14 cellular contexts compared by ENCODE assay signal in the genomic region with DNA sequence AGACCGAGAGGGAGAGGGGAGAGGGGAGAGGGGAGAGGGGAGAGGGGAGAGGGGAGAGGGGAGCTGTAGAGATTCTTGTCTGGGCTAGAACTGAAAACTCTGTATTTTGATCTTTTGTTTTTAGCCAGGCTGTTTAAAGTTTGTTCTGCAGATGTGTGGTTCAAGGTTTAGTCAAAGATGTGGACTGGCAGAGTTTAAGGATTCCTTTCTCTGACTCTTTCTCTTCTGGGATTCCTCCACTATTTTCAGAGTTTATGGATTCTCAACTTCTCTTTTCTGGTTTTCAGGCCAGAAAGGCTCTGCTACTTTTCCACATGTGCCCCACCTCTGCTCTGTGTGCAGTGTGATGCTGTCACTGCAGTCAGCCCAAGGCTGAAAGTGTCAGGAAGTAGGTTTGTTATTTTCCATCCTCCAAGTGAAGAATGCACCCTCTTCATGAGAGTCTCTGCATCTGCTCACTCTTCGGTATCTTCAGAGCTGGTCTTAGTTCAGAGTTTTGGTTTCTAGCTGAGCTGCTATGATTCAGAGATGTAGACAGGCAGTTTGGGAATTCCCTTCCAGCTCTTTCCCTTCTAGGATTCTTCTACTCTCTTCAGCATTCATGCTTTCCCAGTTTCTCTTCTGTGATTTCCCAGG.
DNase-seq lines count a peak whose midpoint lies in the region; ATAC-seq, FAIRE-seq and TF ChIP-seq lines count a peak whose summit lies in the region.
"Had no signal": no experiment of that assay in that cellular context is flagged by ENCODE, and none has a peak within 500 bp of the region (broad histone marks: within the 10 kb centered on the region; RNA-seq: fewer than 3 reads in every experiment).

No MANE protein-coding gene starts in this region.

- TF ChIP-seq EP300 in HepG2 (IDR thresholded peaks at IDR 0.05; ENCODE audit: low read depth in 2 of 2, low read length in 2 of 2) (no peak), HepG2 (CRISPR knock-in tag; IDR thresholded peaks at IDR 0.05; ENCODE audit: borderline replicate concordance) (no peak)

- in situ Hi-C loops in HepG2 (cut with HindIII; ENCODE audit: extremely low pct_ligation_motif_present, low pct_unique_long_range_greater_than_20kb), result no loop called here

- WGBS in HepG2 (ENCODE audit: low lambda C conversion rate), result 97% methylated on average over 2 of the region's 2 CpGs
- 75% methylated on average over 1 of the region's 2 CpGs for WGBS in right lobe of liver (ENCODE audit: insufficient coverage, low coverage, low lambda C conversion rate, missing lambda C conversion rate)

- H4K20me1 ChIP-seq in HepG2 (ENCODE audit: insufficient read depth, low read length), result no peaks in the 10 kb centered on the region

- no peak; the same call in 2 of the 3 replicates for ATAC-seq in HepG2
- no peak for ATAC-seq in right lobe of liver
- peak; percentile 63 for ATAC-seq in HG03097 (IDR thresholded peaks at IDR 0.05; ENCODE audit: low FRiP score, unreplicated experiment)
- ATAC-seq in HG02981 (IDR thresholded peaks at IDR 0.05; ENCODE audit: unreplicated experiment), result no peak
- ATAC-seq in GM21717 (IDR thresholded peaks at IDR 0.05; ENCODE audit: unreplicated experiment), result no peak
- ATAC-seq in mucosa of descending colon, result no peak
- ATAC-seq: upper lobe of right lung had no signal

- peaks cover 19% of the 10 kb centered on the region for H3K36me3 Mint-ChIP-seq in endothelial cell (ENCODE audit: low read depth, unreplicated experiment)

- no peak for TF ChIP-seq CTCF in HepG2 (CRISPR knock-in tag; IDR thresholded peaks at IDR 0.05)
- TF ChIP-seq CTCF in right lobe of liver (IDR thresholded peaks at IDR 0.05), result no peak
- no peak for TF ChIP-seq CTCF in endothelial cell (IDR thresholded peaks at IDR 0.05; ENCODE audit: unreplicated experiment)
- no peak for TF ChIP-seq CTCF in Peyer's patch (IDR thresholded peaks at IDR 0.05)
- TF ChIP-seq CTCF in mucosa of descending colon (IDR thresholded peaks at IDR 0.05), result no peak

- H3K4me2 ChIP-seq in HepG2 (ENCODE audit: low read depth, low read length), result no peak overlapping the region

- no peak for DNase-seq in HepG2 (ENCODE audit: low spot score)
- DNase-seq in right lobe of liver, result no peak
- DNase-seq in endothelial cell (ENCODE audit: low spot score), result no peak
- no peak for DNase-seq in Peyer's patch
- DNase-seq in mucosa of descending colon, result no peak
- DNase-seq: anterior cingulate cortex; foreskin melanocyte; stimulated activated CD4-positive, alpha-beta T cell treated with anti-CD3 and anti-CD28 coated beads, Interleukin-15, amount 100 ng/mL, for 24 hours; upper lobe of right lung had no signal

- peaks cover 5% of the 10 kb centered on the region; the same call in 1 of the 2 replicates for H3K4me1 ChIP-seq in HepG2 (ENCODE audit: insufficient read depth, low read length)
- no peaks in the 10 kb centered on the region for H3K4me1 ChIP-seq in right lobe of liver
- no peaks in the 10 kb centered on the region for H3K4me1 ChIP-seq in Peyer's patch
- H3K4me1 ChIP-seq in mucosa of descending colon (ENCODE audit: low read depth), result no peaks in the 10 kb centered on the region
- H3K4me1 ChIP-seq: upper lobe of right lung had no signal

- no peak overlapping the region for H2AFZ ChIP-seq in HepG2 (ENCODE audit: low read length)

- H3K4me1 Mint-ChIP-seq in endothelial cell (ENCODE audit: unreplicated experiment), result no peaks in the 10 kb centered on the region

- FAIRE-seq in HepG2 (lab: Jason Lieb, UNC), result no peak

- TF ChIP-seq RAD21 in HepG2 (CRISPR knock-in tag; IDR thresholded peaks at IDR 0.05), result no peak

- H3K27me3 Mint-ChIP-seq in endothelial cell (ENCODE audit: unreplicated experiment), result no peaks in the 10 kb centered on the region

- H3K9ac ChIP-seq in HepG2 (ENCODE audit: insufficient read depth, low read depth, low read length), result no peak overlapping the region

- no peaks in the 10 kb centered on the region for H3K9me3 ChIP-seq in HepG2 (ENCODE audit: low read length)
- no peaks in the 10 kb centered on the region for H3K9me3 ChIP-seq in right lobe of liver
- no peaks in the 10 kb centered on the region for H3K9me3 ChIP-seq in Peyer's patch
- H3K9me3 ChIP-seq in mucosa of descending colon, result no peaks in the 10 kb centered on the region
- H3K9me3 ChIP-seq: upper lobe of right lung had no signal

- H3K27me3 ChIP-seq in HepG2 (ENCODE audit: control insufficient read depth in 1 of 2, insufficient read depth in 2 of 2, low read length in 2 of 2) (no peaks in the 10 kb centered on the region), right lobe of liver (no peaks in the 10 kb centered on the region), Peyer's patch (no peaks in the 10 kb centered on the region)
- H3K27me3 ChIP-seq: upper lobe of right lung had no signal

- BruUV-seq in HepG2 (replicated peaks; lab: Mats Ljungman, UMichigan), result no TSS peak

- H3K4me3 Mint-ChIP-seq in endothelial cell (ENCODE audit: unreplicated experiment), result peak overlapping the region; percentile 31
- H3K4me3 Mint-ChIP-seq: mesothelial cell of epicardium had no signal

- POLR2A ChIA-PET in HepG2 (lab: Yijun Ruan, JAX), result no interaction called here

- H3K36me3 ChIP-seq in HepG2 (replicated peaks in 1 of 2; ENCODE audit: control insufficient read depth in 1 of 2, insufficient read depth in 2 of 2, low read length in 2 of 2), result no peaks in the 10 kb centered on the region
- no peaks in the 10 kb centered on the region for H3K36me3 ChIP-seq in right lobe of liver
- no peaks in the 10 kb centered on the region for H3K36me3 ChIP-seq in Peyer's patch
- H3K36me3 ChIP-seq in mucosa of descending colon (ENCODE audit: low read depth), result peaks cover 3% of the 10 kb centered on the region
- H3K36me3 ChIP-seq: upper lobe of right lung had no signal

- no peak overlapping the region for H3K27ac ChIP-seq in HepG2 (ENCODE audit: extremely low read length, insufficient read depth, low read length)
- no peak overlapping the region for H3K27ac ChIP-seq in right lobe of liver
- H3K27ac ChIP-seq in Peyer's patch, result no peak overlapping the region
- H3K27ac ChIP-seq: upper lobe of right lung, VCaP had no signal

- peaks cover 8% of the 10 kb centered on the region for H3K9me3 Mint-ChIP-seq in endothelial cell (ENCODE audit: unreplicated experiment)

- CTCF ChIA-PET in HepG2 (lab: Yijun Ruan, JAX; ENCODE audit: low intra/inter-chr PET ratio, low total read pairs), result no interaction called here

- H3K27ac Mint-ChIP-seq in endothelial cell (ENCODE audit: unreplicated experiment), result no peak overlapping the region
- H3K27ac Mint-ChIP-seq: mesothelial cell of epicardium had no signal

- no peaks in the 10 kb centered on the region for H3K79me2 ChIP-seq in HepG2 (ENCODE audit: insufficient read depth, low read length)

- no peak overlapping the region for H3K4me3 ChIP-seq in HepG2 (replicated peaks in 1 of 3; ENCODE audit: insufficient read depth in 1 of 3, low read depth in 2 of 3, low read length in 3 of 3)
- no peak overlapping the region for H3K4me3 ChIP-seq in right lobe of liver
- no peak overlapping the region for H3K4me3 ChIP-seq in Peyer's patch
- H3K4me3 ChIP-seq in mucosa of descending colon, result no peak overlapping the region
- H3K4me3 ChIP-seq: upper lobe of right lung had no signal

- intact Hi-C loops in HepG2 (cut with micrococcal nuclease; ENCODE audit: unreplicated experiment) (no loop called here), right lobe of liver (cut with DNase I) (no loop called here), mucosa of descending colon (cut with DNase I, micrococcal nuclease) (no loop called here)

- TF ChIP-seq POLR2A in HepG2 (IDR thresholded peaks at IDR 0.05; ENCODE audit: insufficient read depth in 1 of 2, low read depth in 2 of 2, low read length in 2 of 2) (no peak), right lobe of liver (IDR thresholded peaks at IDR 0.05) (no peak), Peyer's patch (IDR thresholded peaks at IDR 0.05) (no peak)

TF ChIP-seq in HepG2, 621 proteins besides CTCF, POLR2A, EP300 and RAD21 (continues in another document):
- TF ChIP-seq MAFG (CRISPR knock-in tag; IDR thresholded peaks at IDR 0.05) (no peak), ZMYM3 (CRISPR knock-in tag; IDR thresholded peaks at IDR 0.05) (no peak), HNRNPK (IDR thresholded peaks at IDR 0.05; ENCODE audit: low read depth, low read length, poor library complexity, severe bottlenecking) (peak; percentile 45), ZNF160 (CRISPR knock-in tag; IDR thresholded peaks at IDR 0.05) (no peak), ZNF709 (CRISPR knock-in tag; IDR thresholded peaks at IDR 0.05) (peak; percentile 76; the same call in 1 of the 2 replicates)
- TF ChIP-seq, protein P1, sequence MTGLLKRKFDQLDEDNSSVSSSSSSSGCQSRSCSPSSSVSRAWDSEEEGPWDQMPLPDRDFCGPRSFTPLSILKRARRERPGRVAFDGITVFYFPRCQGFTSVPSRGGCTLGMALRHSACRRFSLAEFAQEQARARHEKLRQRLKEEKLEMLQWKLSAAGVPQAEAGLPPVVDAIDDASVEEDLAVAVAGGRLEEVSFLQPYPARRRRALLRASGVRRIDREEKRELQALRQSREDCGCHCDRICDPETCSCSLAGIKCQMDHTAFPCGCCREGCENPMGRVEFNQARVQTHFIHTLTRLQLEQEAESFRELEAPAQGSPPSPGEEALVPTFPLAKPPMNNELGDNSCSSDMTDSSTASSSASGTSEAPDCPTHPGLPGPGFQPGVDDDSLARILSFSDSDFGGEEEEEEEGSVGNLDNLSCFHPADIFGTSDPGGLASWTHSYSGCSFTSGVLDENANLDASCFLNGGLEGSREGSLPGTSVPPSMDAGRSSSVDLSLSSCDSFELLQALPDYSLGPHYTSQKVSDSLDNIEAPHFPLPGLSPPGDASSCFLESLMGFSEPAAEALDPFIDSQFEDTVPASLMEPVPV (CRISPR knock-in tag; IDR thresholded peaks at IDR 0.05), result no peak
- TF ChIP-seq, protein P2, sequence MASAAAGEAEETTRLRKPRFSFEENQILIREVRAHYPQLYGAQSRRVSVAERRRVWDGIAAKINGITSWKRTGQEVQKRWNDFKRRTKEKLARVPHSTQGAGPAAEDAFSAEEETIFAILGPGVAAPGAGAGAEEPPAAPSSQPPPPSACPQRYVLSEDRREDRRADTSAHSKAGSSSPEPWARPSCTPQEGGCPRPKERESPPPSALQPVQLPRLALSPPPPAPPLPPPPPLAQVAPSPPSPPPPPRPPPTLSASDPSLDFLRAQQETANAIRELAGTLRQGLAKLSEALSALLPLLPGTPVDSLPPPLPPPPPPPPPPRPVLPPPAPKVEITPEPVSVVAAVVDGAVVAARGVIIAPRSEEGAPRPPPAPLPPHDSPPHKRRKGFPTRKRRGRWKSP (CRISPR knock-in tag; IDR thresholded peaks at IDR 0.05), result no peak
- TF ChIP-seq, protein P3, sequence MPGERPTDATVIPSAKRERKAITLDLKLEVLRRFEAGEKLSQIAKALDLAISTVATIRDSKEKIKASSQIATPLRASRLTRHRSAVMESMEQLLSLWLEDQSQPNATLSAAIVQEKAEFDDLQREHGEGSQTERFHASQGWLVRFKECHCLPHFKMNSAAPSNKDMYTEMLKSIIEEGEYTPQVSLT (CRISPR knock-in tag; IDR thresholded peaks at IDR 0.05; ENCODE audit: borderline replicate concordance, low read depth), result no peak
